Comparison of ENCODE assay signal across 9 cellular contexts in genomic region chr1:114668784-114669561, GRCh38. TPM values are rescaled to one million over a fixed set of nuclear protein-coding genes. Genes with fewer than 3 reads are reported as not detected.
A peak's percentile ranks its signal among the peaks of the same experiment; 100 is the strongest.
DNase-seq lines count a peak whose midpoint lies in the region; ATAC-seq, FAIRE-seq and TF ChIP-seq lines count a peak whose summit lies in the region.
"Had no signal": no experiment of that assay in that cellular context is flagged by ENCODE, and none has a peak within 500 bp of the region (broad histone marks: within the 10 kb centered on the region; RNA-seq: fewer than 3 reads in every experiment).

No MANE protein-coding gene starts in this region.

- H3K36me3 ChIP-seq in H1 (ENCODE audit: control insufficient read depth in 2 of 4, insufficient read depth in 4 of 4, low read length in 3 of 4), result no peaks in the 10 kb centered on the region

- ATAC-seq in HG03196 (IDR thresholded peaks at IDR 0.05; ENCODE audit: unreplicated experiment), result no peak

- TF ChIP-seq POLR2A in NB4 (IDR thresholded peaks at IDR 0.05; ENCODE audit: extremely low read depth, insufficient read length) (no peak), H1 (IDR thresholded peaks at IDR 0.05; ENCODE audit: control extremely low read depth in 1 of 2, low read depth in 2 of 2, low read length in 2 of 2) (no peak)

- H2BK5ac ChIP-seq in H1 (ENCODE audit: low read depth, low read length), result no peak overlapping the region

- peak overlapping the region; percentile 85 for H2AFZ ChIP-seq in H1 (ENCODE audit: low read length)

- peaks cover 0 to 4% (median 2%) of the 10 kb centered on the region in 4 experiments; a peak in 2 of 7 replicates for H3K27me3 ChIP-seq in H1 (replicated peaks in 1 of 4; ENCODE audit: control insufficient read depth in 3 of 4, extremely low read depth in 1 of 4, insufficient read depth in 3 of 4, low read length in 3 of 4)

- no peaks in the 10 kb centered on the region for H3K9me3 Mint-ChIP-seq in nephron progenitor cell

- H4K5ac ChIP-seq in H1 (ENCODE audit: insufficient read length, low read depth, low read length), result no peak overlapping the region

- WGBS in H1 (ENCODE audit: extremely low coverage in 1 of 2, insufficient coverage in 1 of 2, insufficient read length in 1 of 2, insufficient replicate concordance in 2 of 2, low coverage in 1 of 2, low lambda C conversion rate in 2 of 2, missing lambda C conversion rate in 1 of 2), 2 experiments, result 45% methylated on average over 13 of the region's 13 CpGs; no CpG with 5 or more reads in 1 of the 2 experiments

- no peak overlapping the region for H3K14ac ChIP-seq in H1 (ENCODE audit: insufficient read length)

- H3K4me3 ChIP-seq in NB4 (ENCODE audit: low read depth, low read length) (peak overlapping the region; percentile 52), H1 (ENCODE audit: extremely low read depth in 1 of 4, insufficient read depth in 2 of 4, low read depth in 3 of 4, low read length in 4 of 4) (peak overlapping the region; percentile 65 to 82 (median 77))

- no peaks in the 10 kb centered on the region for H3K79me1 ChIP-seq in H1 (ENCODE audit: low read depth, low read length)

- no peak overlapping the region for H3K27ac Mint-ChIP-seq in nephron progenitor cell

- H3K4me1 Mint-ChIP-seq in nephron progenitor cell, result no peaks in the 10 kb centered on the region

- no peak overlapping the region for H2BK20ac ChIP-seq in H1 (ENCODE audit: low read length)

- no peak for FAIRE-seq in H1 (lab: Jason Lieb, UNC)

- no peaks in the 10 kb centered on the region for H4K20me1 ChIP-seq in H1 (replicated peaks in 1 of 2; ENCODE audit: control insufficient read depth in 1 of 2, insufficient read depth in 2 of 2, low read length in 2 of 2)

- TF ChIP-seq CTCF in NB4 (IDR thresholded peaks at IDR 0.05; ENCODE audit: low read depth, low read length) (no peak), H1 (IDR thresholded peaks at IDR 0.05; ENCODE audit: control extremely low read depth in 1 of 3, insufficient read depth in 1 of 3, low read depth in 1 of 3, low read length in 3 of 3) (no peak), nephron progenitor cell (IDR thresholded peaks at IDR 0.05) (no peak)

- H3K36me3 Mint-ChIP-seq in nephron progenitor cell (ENCODE audit: low read depth), result no peaks in the 10 kb centered on the region

- H2AK5ac ChIP-seq in H1 (ENCODE audit: low read depth, low read length), result no peak overlapping the region

- H3K4me2 ChIP-seq in H1 (ENCODE audit: insufficient read depth in 1 of 2, low read depth in 2 of 2, low read length in 2 of 2), result peak overlapping the region; percentile 93 to 100

- H3K4me3 Mint-ChIP-seq in nephron progenitor cell, result peak overlapping the region; percentile 83

- CTCF ChIA-PET in H1 (lab: Charles Lee; ENCODE audit: partially characterized antibody), result interaction anchor here (1.1 to 1.3 kb wide), 3 partner anchors 24 to 288 kb away, joined by 3 to 4 read pairs (median 3); no protein-coding TSS in a partner anchor

- H3K27ac ChIP-seq in H1 (ENCODE audit: low read depth, low read length), result no peak overlapping the region

- no peak overlapping the region for H2BK15ac ChIP-seq in H1 (ENCODE audit: low read length)

- H2BK120ac ChIP-seq in H1 (replicated peaks; ENCODE audit: low read depth, low read length), result no peak overlapping the region

- H3K9ac ChIP-seq in H1 (replicated peaks in 1 of 4; ENCODE audit: extremely low read depth in 1 of 4, low read depth in 3 of 4, low read length in 3 of 4), result peak overlapping the region in 3 of 4 experiments; percentile 38 to 72 (median 52); a peak in 4 of 7 replicates

- peaks cover 0 to 4% (median 1%) of the 10 kb centered on the region in 4 experiments; a peak in 1 of 7 replicates for H3K4me1 ChIP-seq in H1 (replicated peaks in 1 of 4; ENCODE audit: control insufficient read depth in 3 of 4, insufficient read depth in 4 of 4, low read length in 3 of 4)

- POLR2A ChIA-PET in H1 (lab: Charles Lee; ENCODE audit: partially characterized antibody), result interaction anchor here (0.5 to 1.5 kb wide), 8 partner anchors 10 to 322 kb away, joined by 3 to 9 read pairs (median 4); partner anchors contain the start of genes CSDE1, NRAS and TRIM33

- no peak overlapping the region for H3K56ac ChIP-seq in H1 (replicated peaks; ENCODE audit: insufficient read length, low read depth, low read length)

- H4K91ac ChIP-seq in H1 (replicated peaks; ENCODE audit: insufficient read length, low read length), result no peak overlapping the region

- H3K79me2 ChIP-seq in H1 (ENCODE audit: control insufficient read depth in 1 of 2, insufficient read depth in 2 of 2, low read length in 2 of 2), result no peaks in the 10 kb centered on the region

- TF ChIP-seq EP300 in H1 (IDR thresholded peaks at IDR 0.05; ENCODE audit: borderline replicate concordance in 1 of 2, low read depth in 2 of 2, low read length in 2 of 2), result no peak

- peaks cover 10% of the 10 kb centered on the region for H3K23me2 ChIP-seq in H1 (ENCODE audit: low read depth, low read length)

- no peak for TF ChIP-seq RAD21 in H1 (IDR thresholded peaks at IDR 0.05 in 1 of 2, conservative IDR thresholded peaks at IDR 0.05 in 1 of 2; ENCODE audit: low read depth in 2 of 2, low read length in 2 of 2)

- no peaks in the 10 kb centered on the region for H3K9me3 ChIP-seq in H1 (ENCODE audit: insufficient read depth in 2 of 2, low read depth in 1 of 2, low read length in 1 of 2)

- no peak overlapping the region for H4K8ac ChIP-seq in H1 (ENCODE audit: extremely low read depth, insufficient read depth, low read length)

- H3K18ac ChIP-seq in H1 (ENCODE audit: extremely low read depth, low read length), result no peak overlapping the region

- peaks cover 22% of the 10 kb centered on the region for H3K27me3 Mint-ChIP-seq in nephron progenitor cell (ENCODE audit: low read depth, poor library complexity)

- peak; percentile 56 for DNase-seq in Daoy (ENCODE audit: low read depth)
- DNase-seq in NB4 (ENCODE audit: low read depth), result peak; percentile 15
- no peak for DNase-seq in H1 (ENCODE audit: low read depth in 1 of 2, low spot score in 2 of 2)
- no peak for DNase-seq in nephron progenitor cell
- DNase-seq in superior temporal gyrus (ENCODE audit: extremely low spot score), result no peak
- no peak for DNase-seq in NCI-H2171 treated with DMSO at 0.1 percent for 48 hours (lab: John Stamatoyannopoulos, UW)
- no peak for DNase-seq in COLO829 (ENCODE audit: low spot score)

- no peak overlapping the region for H2BK12ac ChIP-seq in H1 (ENCODE audit: low read depth, low read length)

- no peak overlapping the region for H3K4ac ChIP-seq in H1 (replicated peaks; ENCODE audit: insufficient read length, low read depth, low read length)

- no peak overlapping the region for H3K23ac ChIP-seq in H1 (ENCODE audit: insufficient read length)

TF ChIP-seq in H1, 55 proteins besides CTCF, POLR2A, EP300 and RAD21:
- TF ChIP-seq ZNF274 (IDR thresholded peaks at IDR 0.05; ENCODE audit: borderline replicate concordance, extremely low read depth, low read length), result no peak
- TF ChIP-seq, protein P1, sequence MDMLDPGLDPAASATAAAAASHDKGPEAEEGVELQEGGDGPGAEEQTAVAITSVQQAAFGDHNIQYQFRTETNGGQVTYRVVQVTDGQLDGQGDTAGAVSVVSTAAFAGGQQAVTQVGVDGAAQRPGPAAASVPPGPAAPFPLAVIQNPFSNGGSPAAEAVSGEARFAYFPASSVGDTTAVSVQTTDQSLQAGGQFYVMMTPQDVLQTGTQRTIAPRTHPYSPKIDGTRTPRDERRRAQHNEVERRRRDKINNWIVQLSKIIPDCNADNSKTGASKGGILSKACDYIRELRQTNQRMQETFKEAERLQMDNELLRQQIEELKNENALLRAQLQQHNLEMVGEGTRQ (IDR thresholded peaks at IDR 0.05; ENCODE audit: low read length), result no peak
- no peak for TF ChIP-seq CBX8 (IDR thresholded peaks at IDR 0.05; ENCODE audit: borderline replicate concordance, low read depth, low read length)
- TF ChIP-seq TAF7 (optimal IDR thresholded peaks at IDR 0.05; ENCODE audit: borderline replicate concordance, low read depth, low read length), result no peak
- TF ChIP-seq RXRA (IDR thresholded peaks at IDR 0.05; ENCODE audit: insufficient read depth, low read depth, low read length), result no peak
- no peak for TF ChIP-seq SIRT6 (IDR thresholded peaks at IDR 0.05; ENCODE audit: low read length)
- TF ChIP-seq SP2 (IDR thresholded peaks at IDR 0.05; ENCODE audit: low read length), result no peak
- TF ChIP-seq GTF2F1 (IDR thresholded peaks at IDR 0.05; ENCODE audit: borderline replicate concordance, low read depth, low read length), result no peak

RNA-seq across cellular contexts. Expression of gene DENND2C, which starts 0.9 kb away (rescaled TPM):
- 2.0 and 3.2 TPM in 2 replicates for total RNA-seq in Daoy (2014; rRNA removed; shearing (Covaris generic))
- total RNA-seq in H1 (2021; fragmentation: NEBNext Ultra II Directional; extraction: Animal tissue kit (Norgen Biotek cat#: 25700)), result 4.1 and 5.5 TPM in 2 replicates
- polyA plus RNA-seq in H1 (2011; rRNA removed), result 0.96 and 1.8 TPM in 2 replicates
- polyA plus RNA-seq in H1 (2011; cell fraction: cytosol; rRNA removed), result 1.2 TPM
- 1.2 TPM for polyA plus RNA-seq in H1 (2011; cell fraction: nucleus; rRNA removed)
- 1.9 to 2.6 TPM (median 2.1 TPM) in 4 replicates for polyA plus RNA-seq in H1 (2012, experiment 1 of 2)
- polyA plus RNA-seq in H1 (2012, experiment 2 of 2), result 0.29 TPM
- polyA plus RNA-seq in H1 (2013, experiment 1 of 2), result 2.7 TPM
- polyA plus RNA-seq in H1 (2013, experiment 2 of 2), result 2.6 TPM
- polyA minus RNA-seq in H1 (2011; rRNA and poly(A)+ RNA removed), result 4.9 TPM in 2 replicates
- 1.7 TPM for polyA minus RNA-seq in H1 (2011; cell fraction: cytosol; rRNA and poly(A)+ RNA removed)
- polyA minus RNA-seq in H1 (2011; cell fraction: nucleus; rRNA and poly(A)+ RNA removed), result 3.7 TPM

RNA-seq across cellular contexts. Expression of gene AMPD1, which starts 26.4 kb away (rescaled TPM):
- not detected in 2 replicates for total RNA-seq in Daoy (2014; rRNA removed; shearing (Covaris generic))
- not detected in 2 replicates for total RNA-seq in H1 (2021; fragmentation: NEBNext Ultra II Directional; extraction: Animal tissue kit (Norgen Biotek cat#: 25700))
- not detected in 2 replicates for polyA plus RNA-seq in H1 (2011; rRNA removed)
- not detected for polyA plus RNA-seq in H1 (2011; cell fraction: cytosol; rRNA removed)
- not detected for polyA plus RNA-seq in H1 (2011; cell fraction: nucleus; rRNA removed)
- not detected in 4 replicates for polyA plus RNA-seq in H1 (2012, experiment 1 of 2)
- not detected for polyA plus RNA-seq in H1 (2012, experiment 2 of 2)
- not detected for polyA plus RNA-seq in H1 (2013, experiment 1 of 2)
- polyA plus RNA-seq in H1 (2013, experiment 2 of 2), result not detected
- not detected in 2 replicates for polyA minus RNA-seq in H1 (2011; rRNA and poly(A)+ RNA removed)
- not detected for polyA minus RNA-seq in H1 (2011; cell fraction: cytosol; rRNA and poly(A)+ RNA removed)
- polyA minus RNA-seq in H1 (2011; cell fraction: nucleus; rRNA and poly(A)+ RNA removed), result not detected
- total RNA-seq: T-helper 2 cell treated with Interferon-gamma antibody and Interleukin-4, amounts not matched to agents 100 ng/mL and 5 ng/mL, for 36 hours had no signal

RNA-seq across cellular contexts. Expression of gene NRAS, which starts 47.6 kb away (rescaled TPM):
- total RNA-seq in Daoy (2014; rRNA removed; shearing (Covaris generic)), result 164 and 172 TPM in 2 replicates
- total RNA-seq in H1 (2021; fragmentation: NEBNext Ultra II Directional; extraction: Animal tissue kit (Norgen Biotek cat#: 25700)), result 63.2 and 65.1 TPM in 2 replicates
- polyA plus RNA-seq in H1 (2011; rRNA removed), result 13.8 and 24.5 TPM in 2 replicates
- polyA plus RNA-seq in H1 (2011; cell fraction: cytosol; rRNA removed), result 27.9 TPM
- 10.1 TPM for polyA plus RNA-seq in H1 (2011; cell fraction: nucleus; rRNA removed)
- polyA plus RNA-seq in H1 (2012, experiment 1 of 2), result 22.0 to 38.8 TPM (median 26.4 TPM) in 4 replicates
- polyA plus RNA-seq in H1 (2012, experiment 2 of 2), result 4.6 TPM
- 49.8 TPM for polyA plus RNA-seq in H1 (2013, experiment 1 of 2)
- polyA plus RNA-seq in H1 (2013, experiment 2 of 2), result 49.3 TPM
- polyA minus RNA-seq in H1 (2011; rRNA and poly(A)+ RNA removed), result 56.0 and 80.7 TPM in 2 replicates
- polyA minus RNA-seq in H1 (2011; cell fraction: cytosol; rRNA and poly(A)+ RNA removed), result 28.6 TPM
- polyA minus RNA-seq in H1 (2011; cell fraction: nucleus; rRNA and poly(A)+ RNA removed), result 40.2 TPM

Comparison
In these comparisons a context has a peak if more than half of its experiments do, and no peak if none do; other contexts are left out.
1. DNase-seq: peak in Daoy (single experiment) and NB4 (single experiment); none in H1 (0 of 2), nephron progenitor cell (single experiment), superior temporal gyrus (single experiment), NCI-H2171 treated with DMSO at 0.1 percent for 48 hours (single experiment) and COLO829 (single experiment).